ENCODE assay signal across 14 cellular contexts in genomic region chrX:119635799-119636198, GRCh38. TPM values are rescaled to one million over a fixed set of nuclear protein-coding genes. Genes with fewer than 3 reads are reported as not detected.
DNase-seq lines count a peak whose midpoint lies in the region; ATAC-seq and TF ChIP-seq lines count a peak whose summit lies in the region.
"Had no signal": no experiment of that assay in that cellular context is flagged by ENCODE, and none has a peak within 500 bp of the region (broad histone marks: within the 10 kb centered on the region; RNA-seq: fewer than 3 reads in every experiment).

No MANE protein-coding gene starts in this region.

- peaks cover 20% of the 10 kb centered on the region for H3K4me1 Mint-ChIP-seq in CD4-positive, alpha-beta T cell (ENCODE audit: low read depth)
- H3K4me1 Mint-ChIP-seq: endodermal cell had no signal

- H3K4me3 ChIP-seq in OCI-LY3 (ENCODE audit: low read length) = peak overlapping the region; percentile 39; the same call in 1 of the 2 replicates
- H3K4me3 ChIP-seq in aorta (ENCODE audit: low read length in 2 of 2) = no peak overlapping the region
- H3K4me3 ChIP-seq: SK-N-MC had no signal

- no peaks in the 10 kb centered on the region for H3K27me3 Mint-ChIP-seq in CD4-positive, alpha-beta T cell

- ATAC-seq in CD4-positive, alpha-beta T cell (ENCODE audit: poor library complexity) = no peak
- ATAC-seq in GM21576 (IDR thresholded peaks at IDR 0.05; ENCODE audit: unreplicated experiment) (peak; percentile 4), aorta (ENCODE audit: low FRiP score) (no peak)

- WGBS in aorta, 2 donors = 77 to 94% methylated on average over 1 of the region's 1 CpG

- H3K9ac ChIP-seq in OCI-LY3 (ENCODE audit: low read length) = peak overlapping the region; percentile 66

- H2AFZ ChIP-seq in OCI-LY3 (ENCODE audit: low read depth, low read length) = no peak overlapping the region

- H3K4me1 ChIP-seq in OCI-LY3 (ENCODE audit: low read length) = peaks cover 57% of the 10 kb centered on the region
- no peaks in the 10 kb centered on the region for H3K4me1 ChIP-seq in aorta (ENCODE audit: control insufficient read depth in 1 of 2, insufficient read depth in 2 of 2, low read length in 2 of 2)

- no peak overlapping the region for H3K27ac ChIP-seq in CD4-positive, alpha-beta T cell (ENCODE audit: low read depth, low read length)
- H3K27ac ChIP-seq in OCI-LY3 (ENCODE audit: low read length) (peak overlapping the region; percentile 100), aorta (ENCODE audit: low read depth in 1 of 2, low read length in 2 of 2) (no peak overlapping the region)
- H3K27ac ChIP-seq: SK-N-MC had no signal

- POLR2A ChIA-PET in CD4-positive, alpha-beta T cell (lab: Charles Lee) = interaction anchor here (2.0 kb wide), 1 partner anchor 61 kb away, joined by 5 read pairs; the partner anchor contains the start of gene UBE2A

- no peak for DNase-seq in CD4-positive, alpha-beta T cell
- DNase-seq in iPS DF 4.7 (ENCODE audit: extremely low read depth, low spot score) (peak; percentile 9), middle frontal gyrus (ENCODE audit: extremely low spot score, low spot score) (no peak), DMS 273 (lab: John Stamatoyannopoulos, UW; ENCODE audit: unreplicated experiment) (no peak), HT-29 (ENCODE audit: low spot score) (no peak), aorta (no peak)
- DNase-seq: endodermal cell, KBM-7, kidney, NCI-H1694 treated with DMSO at 0.1 percent for 48 hours, NCI-H748 treated with DMSO at 0.1 percent for 48 hours had no signal

- no peak for TF ChIP-seq CTCF in CD4-positive, alpha-beta T cell (IDR thresholded peaks at IDR 0.05)
- TF ChIP-seq CTCF in OCI-LY3 (IDR thresholded peaks at IDR 0.05; ENCODE audit: low read depth, low read length) = no peak

- H3K4me3 Mint-ChIP-seq in CD4-positive, alpha-beta T cell = no peak overlapping the region
- H3K4me3 Mint-ChIP-seq: endodermal cell had no signal

- CTCF ChIA-PET in CD4-positive, alpha-beta T cell (lab: Charles Lee) = interaction anchor here (1.2 kb wide), 1 partner anchor 26 kb away, joined by 4 read pairs; no protein-coding TSS in a partner anchor

- peaks cover 3% of the 10 kb centered on the region; the same call in 1 of the 2 replicates for H4K20me1 ChIP-seq in OCI-LY3 (ENCODE audit: insufficient read depth, low read length)

- no peaks in the 10 kb centered on the region for H3K27me3 ChIP-seq in CD4-positive, alpha-beta T cell (ENCODE audit: control insufficient read depth, insufficient read depth, low read length)
- H3K27me3 ChIP-seq in OCI-LY3 (ENCODE audit: low read depth, low read length) (no peaks in the 10 kb centered on the region), aorta (ENCODE audit: control insufficient read depth in 1 of 2, insufficient read depth in 2 of 2, low read length in 1 of 2) (no peaks in the 10 kb centered on the region)

- H3K36me3 Mint-ChIP-seq in CD4-positive, alpha-beta T cell (ENCODE audit: low read depth) = peaks cover 71% of the 10 kb centered on the region

- no peaks in the 10 kb centered on the region for H3K9me3 ChIP-seq in CD4-positive, alpha-beta T cell (ENCODE audit: control insufficient read depth, low read length)
- H3K9me3 ChIP-seq in OCI-LY3 (ENCODE audit: insufficient read depth, low read length) (no peaks in the 10 kb centered on the region), aorta (ENCODE audit: control insufficient read depth, low read length) (no peaks in the 10 kb centered on the region)

- no peaks in the 10 kb centered on the region for H3K9me3 Mint-ChIP-seq in CD4-positive, alpha-beta T cell

- H3K27ac Mint-ChIP-seq in CD4-positive, alpha-beta T cell = peak overlapping the region; percentile 62
- H3K27ac Mint-ChIP-seq: endodermal cell had no signal

- intact Hi-C loops in CD4-positive, alpha-beta T cell (cut with DNase I, micrococcal nuclease) = no loop called here
- intact Hi-C loops in aorta (cut with DNase I) = no loop called here

- H3K4me2 ChIP-seq in OCI-LY3 (ENCODE audit: low read length) = peak overlapping the region; percentile 76

- H3K79me2 ChIP-seq in OCI-LY3 (ENCODE audit: low read length) = peaks cover 22% of the 10 kb centered on the region

- H3K36me3 ChIP-seq in OCI-LY3 (replicated peaks; ENCODE audit: low read depth, low read length) (peaks cover 55% of the 10 kb centered on the region), aorta (ENCODE audit: control insufficient read depth in 1 of 2, insufficient read depth in 2 of 2, low read length in 1 of 2) (no peaks in the 10 kb centered on the region)

RNA-seq across cellular contexts. Expression of gene NKRF, which starts 29.6 kb away (rescaled TPM):
- total RNA-seq in CD4-positive, alpha-beta T cell = 10 to 100 TPM; 16.4 to 16.5 TPM
- total RNA-seq in HT-29 (2014; rRNA removed; shearing (Covaris generic)) = 6.9 and 7.8 TPM in 2 replicates
- total RNA-seq in aorta = 1 to 10 TPM; 8.4 to 8.9 TPM
- polyA plus RNA-seq in aorta = 1 to 10 TPM; 1.5 to 5.3 TPM

RNA-seq across cellular contexts. Expression of gene SEPTIN6, which starts 57.2 kb away (rescaled TPM):
- 100 to 1,000 TPM; 132 to 134 TPM for total RNA-seq in CD4-positive, alpha-beta T cell
- 0.10 and 0.53 TPM in 2 replicates for total RNA-seq in HT-29 (2014; rRNA removed; shearing (Covaris generic))
- 10 to 100 TPM; 19.0 to 23.7 TPM for total RNA-seq in aorta
- polyA plus RNA-seq in aorta = 1 to 10 TPM; 4.5 to 6.4 TPM

Comparison
In these comparisons a context has a peak if more than half of its experiments do, and no peak if none do; other contexts are left out.
1. RNA of gene SEPTIN6, which starts 57.2 kb away (total RNA-seq): 132 to 134 TPM in CD4-positive, alpha-beta T cell and 19.0 to 23.7 TPM in aorta; 0.10 to 0.53 TPM in HT-29; every median in the first group is over 10 times any median in the second.